7 cellular contexts compared by ENCODE assay signal in genomic region chr9:25960235-25960634, GRCh38.
"Had no signal": no experiment of that assay in that cellular context is flagged by ENCODE, and none has a peak within 500 bp of the region (broad histone marks: within the 10 kb centered on the region; RNA-seq: fewer than 3 reads in every experiment).

No MANE protein-coding gene starts in this region.

- H3K4me3 ChIP-seq: GM23338 had no signal

- H3K9ac ChIP-seq: KMS-11 had no signal

- H3K27ac ChIP-seq: HL-60, KMS-11 had no signal

- H2AFZ ChIP-seq: GM23338 had no signal

- H3K4me2 ChIP-seq: GM23338, KMS-11 had no signal

- DNase-seq: H9, HFFc6, Karpas-422, KBM-7 had no signal
